ENCODE assay signal across 14 cellular contexts in genomic region chr17:81287155-81287554, GRCh38. TPM values are rescaled to one million over a fixed set of nuclear protein-coding genes. Genes with fewer than 3 reads are reported as not detected.
A peak's percentile ranks its signal among the peaks of the same experiment; 100 is the strongest.
DNase-seq lines count a peak whose midpoint lies in the region; ATAC-seq and TF ChIP-seq lines count a peak whose summit lies in the region.
"Had no signal": no experiment of that assay in that cellular context is flagged by ENCODE, and none has a peak within 500 bp of the region (broad histone marks: within the 10 kb centered on the region; RNA-seq: fewer than 3 reads in every experiment).

No MANE protein-coding gene starts in this region.

- peaks cover 39% of the 10 kb centered on the region for H3K36me3 Mint-ChIP-seq in activated CD4-positive, alpha-beta T cell treated with anti-CD3 and anti-CD28 coated beads, Interleukin-2, amount 10 ng/mL, durations not matched to agents 7 days and 5 days (ENCODE audit: low read depth)

- no peak for TF ChIP-seq CTCF in OCI-LY1 (IDR thresholded peaks at IDR 0.05; ENCODE audit: low read length)

- H4K8ac ChIP-seq in trophoblast cell (ENCODE audit: low read depth, low read length) = no peak overlapping the region

- CTCF ChIA-PET in activated CD4-positive, alpha-beta T cell treated with anti-CD3 and anti-CD28 coated beads, Interleukin-2, amount 10 ng/mL, durations not matched to agents 7 days and 5 days (lab: Charles Lee) = interaction anchor here (0.9 kb wide), 1 partner anchor 198 kb away, joined by 3 read pairs; no protein-coding TSS in a partner anchor

- no peak overlapping the region for H4K91ac ChIP-seq in trophoblast cell (ENCODE audit: low read depth, low read length)

- H3K79me2 ChIP-seq in OCI-LY1 (ENCODE audit: insufficient read depth, low read length) = no peaks in the 10 kb centered on the region
- H3K79me2 ChIP-seq in trophoblast cell (ENCODE audit: control insufficient read depth, insufficient read depth, low read length, poor library complexity) = peaks cover 8% of the 10 kb centered on the region

- H2AK5ac ChIP-seq in trophoblast cell (ENCODE audit: low read length) = no peak overlapping the region

- peak overlapping the region; percentile 71 for H3K27ac ChIP-seq in OCI-LY1 (ENCODE audit: low read depth, low read length, poor library complexity, severe bottlenecking)
- peak overlapping the region; percentile 65 for H3K27ac ChIP-seq in effector memory CD4-positive, alpha-beta T cell (ENCODE audit: insufficient read depth, low read length, poor library complexity, severe bottlenecking)
- no peak overlapping the region for H3K27ac ChIP-seq in trophoblast cell (ENCODE audit: low read depth, low read length)

- no peaks in the 10 kb centered on the region for H3K9me3 Mint-ChIP-seq in activated CD4-positive, alpha-beta T cell treated with anti-CD3 and anti-CD28 coated beads, Interleukin-2, amount 10 ng/mL, durations not matched to agents 7 days and 5 days

- H2BK120ac ChIP-seq in trophoblast cell (ENCODE audit: insufficient read depth, low read length, poor library complexity) = no peak overlapping the region

- H3K4ac ChIP-seq in trophoblast cell (ENCODE audit: low read depth, low read length) = peak overlapping the region; percentile 39

- peaks cover 37% of the 10 kb centered on the region for H3K36me3 ChIP-seq in OCI-LY1 (ENCODE audit: insufficient read depth, low read length)
- peaks cover 16% of the 10 kb centered on the region for H3K36me3 ChIP-seq in effector memory CD4-positive, alpha-beta T cell (ENCODE audit: control insufficient read depth, insufficient read depth, low read length)
- peaks cover 39 to 42% of the 10 kb centered on the region in 2 experiments for H3K36me3 ChIP-seq in trophoblast cell (ENCODE audit: control insufficient read depth in 1 of 2, insufficient read depth in 2 of 2, low read length in 2 of 2)

- no peaks in the 10 kb centered on the region for H3K27me3 Mint-ChIP-seq in activated CD4-positive, alpha-beta T cell treated with anti-CD3 and anti-CD28 coated beads, Interleukin-2, amount 10 ng/mL, durations not matched to agents 7 days and 5 days

- no peaks in the 10 kb centered on the region for H4K20me1 ChIP-seq in OCI-LY1 (ENCODE audit: insufficient read depth, low read length)

- no peak overlapping the region for H4K12ac ChIP-seq in trophoblast cell (ENCODE audit: low read depth, low read length)

- H3K4me1 ChIP-seq in OCI-LY1 (ENCODE audit: insufficient read depth, low read length, severe bottlenecking) = peaks cover 44% of the 10 kb centered on the region
- peaks cover 43% of the 10 kb centered on the region for H3K4me1 ChIP-seq in effector memory CD4-positive, alpha-beta T cell (ENCODE audit: control insufficient read depth, insufficient read depth, low read length, poor library complexity, severe bottlenecking)
- peaks cover 0 to 5% of the 10 kb centered on the region in 2 experiments for H3K4me1 ChIP-seq in trophoblast cell (ENCODE audit: control insufficient read depth in 1 of 2, insufficient read depth in 2 of 2, low read length in 2 of 2)
- H3K4me1 ChIP-seq: HAP-1 had no signal

- H3K4me2 ChIP-seq in OCI-LY1 (ENCODE audit: low read length) = peak overlapping the region; percentile 50; the same call in 1 of the 2 replicates
- no peak overlapping the region for H3K4me2 ChIP-seq in trophoblast cell (ENCODE audit: low read length)

- H3K79me1 ChIP-seq in trophoblast cell (ENCODE audit: low read length) = no peaks in the 10 kb centered on the region

- H2AFZ ChIP-seq in OCI-LY1 (ENCODE audit: low read length) (no peak overlapping the region), trophoblast cell (ENCODE audit: insufficient read depth, low read length, poor library complexity) (no peak overlapping the region)

- POLR2A ChIA-PET in activated CD4-positive, alpha-beta T cell treated with anti-CD3 and anti-CD28 coated beads, Interleukin-2, amount 10 ng/mL, durations not matched to agents 7 days and 5 days (lab: Charles Lee) = no interaction called here

- H2BK5ac ChIP-seq in trophoblast cell (ENCODE audit: low read depth, low read length, poor library complexity) = no peak overlapping the region

- no peak overlapping the region for H3K18ac ChIP-seq in trophoblast cell (ENCODE audit: low read length)

- no peaks in the 10 kb centered on the region for H3K9me2 ChIP-seq in OCI-LY1 (ENCODE audit: low read depth, low read length)

- no peak for ATAC-seq in HG03025 (IDR thresholded peaks at IDR 0.05; ENCODE audit: low FRiP score, unreplicated experiment)
- ATAC-seq: gastrocnemius medialis had no signal

- no peak overlapping the region for H3K23ac ChIP-seq in trophoblast cell (ENCODE audit: low read length)

- WGBS in trophoblast cell (ENCODE audit: extremely low coverage, insufficient coverage, insufficient read length) = no CpG with 5 or more reads among the region's 20 CpGs

- H2BK12ac ChIP-seq in trophoblast cell (ENCODE audit: low read length) = no peak overlapping the region

- no peak overlapping the region for H3K4me3 ChIP-seq in OCI-LY1 (ENCODE audit: low read depth, low read length, poor library complexity, severe bottlenecking)
- H3K4me3 ChIP-seq in effector memory CD4-positive, alpha-beta T cell (ENCODE audit: insufficient read depth, low read depth, low read length, poor library complexity, severe bottlenecking) = no peak overlapping the region
- no peak overlapping the region for H3K4me3 ChIP-seq in trophoblast cell (ENCODE audit: low read depth, low read length)
- H3K4me3 ChIP-seq: gastrocnemius medialis, HAP-1 had no signal

- H3K14ac ChIP-seq in trophoblast cell (ENCODE audit: low read length) = no peak overlapping the region

- no peak for DNase-seq in activated CD4-positive, alpha-beta T cell treated with anti-CD3 and anti-CD28 coated beads, Interleukin-2, amount 10 ng/mL, durations not matched to agents 7 days and 5 days
- no peak for DNase-seq in activated CD4-positive, alpha-beta T cell treated with anti-CD3 and anti-CD28 coated beads, Interleukin-2, amount 50 U/mL, for 4 hours
- DNase-seq in effector memory CD4-positive, alpha-beta T cell = no peak
- DNase-seq in trophoblast cell = no peak
- DNase-seq in NCI-H2171 treated with DMSO at 0.1 percent for 48 hours (lab: John Stamatoyannopoulos, UW) = no peak
- no peak for DNase-seq in NCI-H1105 treated with DMSO at 0.1 percent for 48 hours (lab: John Stamatoyannopoulos, UW)
- DNase-seq: Calu3, gastrocnemius medialis, KG1, NCI-H1417, NCI-H446 had no signal

- no peaks in the 10 kb centered on the region for H3K9me3 ChIP-seq in OCI-LY1 (ENCODE audit: low read length)
- H3K9me3 ChIP-seq in effector memory CD4-positive, alpha-beta T cell (ENCODE audit: control insufficient read depth, low read length) = no peaks in the 10 kb centered on the region
- H3K9me3 ChIP-seq in trophoblast cell (ENCODE audit: insufficient read depth, low read depth, low read length) = peaks cover 2% of the 10 kb centered on the region
- H3K9me3 ChIP-seq: gastrocnemius medialis, HAP-1 had no signal

- peak overlapping the region; percentile 83 for H3K27ac Mint-ChIP-seq in activated CD4-positive, alpha-beta T cell treated with anti-CD3 and anti-CD28 coated beads, Interleukin-2, amount 10 ng/mL, durations not matched to agents 7 days and 5 days

- H3F3A ChIP-seq in OCI-LY1 (ENCODE audit: insufficient read depth, low read length) = no peaks in the 10 kb centered on the region

- peak overlapping the region; percentile 13 for H3K4me3 Mint-ChIP-seq in activated CD4-positive, alpha-beta T cell treated with anti-CD3 and anti-CD28 coated beads, Interleukin-2, amount 10 ng/mL, durations not matched to agents 7 days and 5 days

- H3K27me3 ChIP-seq in OCI-LY1 (ENCODE audit: insufficient read depth, low read length) = no peaks in the 10 kb centered on the region
- H3K27me3 ChIP-seq in effector memory CD4-positive, alpha-beta T cell (replicated peaks; ENCODE audit: control insufficient read depth, insufficient read depth, low read length, poor library complexity, severe bottlenecking) = no peaks in the 10 kb centered on the region
- no peaks in the 10 kb centered on the region for H3K27me3 ChIP-seq in trophoblast cell (ENCODE audit: insufficient read depth, low read length)
- H3K27me3 ChIP-seq: gastrocnemius medialis had no signal

- H3K4me1 Mint-ChIP-seq in activated CD4-positive, alpha-beta T cell treated with anti-CD3 and anti-CD28 coated beads, Interleukin-2, amount 10 ng/mL, durations not matched to agents 7 days and 5 days = peaks cover 59% of the 10 kb centered on the region

- peak overlapping the region; percentile 26; the same call in 1 of the 2 replicates for H3K9ac ChIP-seq in OCI-LY1 (ENCODE audit: low read length)
- no peak overlapping the region for H3K9ac ChIP-seq in trophoblast cell (ENCODE audit: low read length)

RNA-seq across cellular contexts. Expression of gene SLC38A10, which starts 8.0 kb away (rescaled TPM):
- total RNA-seq in activated CD4-positive, alpha-beta T cell treated with anti-CD3 and anti-CD28 coated beads, Interleukin-2, amount 10 ng/mL, durations not matched to agents 7 days and 5 days = 100 to 1,000 TPM in 1 of 2 experiments, 10 to 100 TPM in 1; 94.4 to 109 TPM
- 35.9 and 39.2 TPM in 2 replicates for polyA plus RNA-seq in trophoblast cell (2013)

RNA-seq across cellular contexts. Expression of gene NDUFAF8, which starts 48.0 kb away (rescaled TPM):
- total RNA-seq in activated CD4-positive, alpha-beta T cell treated with anti-CD3 and anti-CD28 coated beads, Interleukin-2, amount 10 ng/mL, durations not matched to agents 7 days and 5 days = 10 to 100 TPM; 30.7 to 39.0 TPM
- polyA plus RNA-seq in trophoblast cell (2013) = 85.8 and 86.1 TPM in 2 replicates

RNA-seq across cellular contexts. Expression of gene TEPSIN, which starts 48.3 kb away (rescaled TPM):
- 10 to 100 TPM; 54.5 to 63.2 TPM for total RNA-seq in activated CD4-positive, alpha-beta T cell treated with anti-CD3 and anti-CD28 coated beads, Interleukin-2, amount 10 ng/mL, durations not matched to agents 7 days and 5 days
- polyA plus RNA-seq in trophoblast cell (2013) = 17.9 and 18.0 TPM in 2 replicates
